ENCODE assay signal across 13 cellular contexts in genomic region chr10:1661861-1662260, GRCh38.
DNase-seq lines count a peak whose midpoint lies in the region; ATAC-seq and TF ChIP-seq lines count a peak whose summit lies in the region.
"Had no signal": no experiment of that assay in that cellular context is flagged by ENCODE, and none has a peak within 500 bp of the region (broad histone marks: within the 10 kb centered on the region; RNA-seq: fewer than 3 reads in every experiment).

No MANE protein-coding gene starts in this region.

- H3K4me1 Mint-ChIP-seq in stimulated activated naive B cell treated with anti-CD40 and anti-IgM and Interleukin-4, amounts not matched to agents 10 μg/mL and 1 μg/mL and 100 μg/mL, for 72 hours: peaks cover 35 to 48% of the 10 kb centered on the region in 2 donors

- H3K27ac Mint-ChIP-seq in stimulated activated naive B cell treated with anti-CD40 and anti-IgM and Interleukin-4, amounts not matched to agents 10 μg/mL and 1 μg/mL and 100 μg/mL, for 72 hours: peak overlapping the region; percentile 52

- H3K4me3 ChIP-seq in vagina (no peak overlapping the region), ascending aorta (no peak overlapping the region)
- H3K4me3 ChIP-seq: body of pancreas had no signal

- H3K27ac ChIP-seq in vagina (no peak overlapping the region), ascending aorta (no peak overlapping the region)

- peak; percentile 46 for DNase-seq in stimulated activated naive B cell treated with anti-CD40 and anti-IgM and Interleukin-4, amounts not matched to agents 10 μg/mL and 1 μg/mL and 100 μg/mL, for 72 hours
- DNase-seq in NK-92 treated with Interleukin-12 subunit alpha and Interleukin-12 subunit beta, amount 100 ng/mL, for 24 hours (lab: John Stamatoyannopoulos, UW): no peak
- DNase-seq in vagina (ENCODE audit: extremely low spot score in 2 of 2) (no peak), ascending aorta (ENCODE audit: low spot score in 2 of 2) (no peak)
- DNase-seq: body of pancreas; NCI-H82; stimulated activated CD4-positive, alpha-beta T cell treated with anti-CD3 and anti-CD28 coated beads, Interleukin-2, amount 100 ng/mL, for 48 hours; T-helper 1 cell had no signal

- TF ChIP-seq CTCF in vagina (IDR thresholded peaks at IDR 0.05) (no peak), ascending aorta (IDR thresholded peaks at IDR 0.05) (no peak)

- TF ChIP-seq POLR2A in vagina (IDR thresholded peaks at IDR 0.05): no peak

- no peaks in the 10 kb centered on the region for H3K9me3 Mint-ChIP-seq in stimulated activated naive B cell treated with anti-CD40 and anti-IgM and Interleukin-4, amounts not matched to agents 10 μg/mL and 1 μg/mL and 100 μg/mL, for 72 hours
- H3K9me3 Mint-ChIP-seq: neural crest cell had no signal

- ATAC-seq in GM19025 (IDR thresholded peaks at IDR 0.05; ENCODE audit: low read depth, unreplicated experiment): peak; percentile 62
- ATAC-seq in GM21825 (IDR thresholded peaks at IDR 0.05; ENCODE audit: unreplicated experiment): peak; percentile 80
- ATAC-seq in HG03521 (IDR thresholded peaks at IDR 0.05; ENCODE audit: unreplicated experiment): peak; percentile 41
- ATAC-seq in stimulated activated naive B cell treated with anti-CD40 and anti-IgM and Interleukin-4, amounts not matched to agents 10 μg/mL and 1 μg/mL and 100 μg/mL, for 72 hours (replicated peaks): peak; percentile 88 to 91
- ATAC-seq: body of pancreas, HCT116 had no signal

- H3K27me3 ChIP-seq in vagina (no peaks in the 10 kb centered on the region), ascending aorta (no peaks in the 10 kb centered on the region)
- H3K27me3 ChIP-seq: body of pancreas had no signal

- H3K36me3 ChIP-seq in vagina: no peaks in the 10 kb centered on the region
- H3K36me3 ChIP-seq in ascending aorta: no peaks in the 10 kb centered on the region

- peak overlapping the region; percentile 33 to 43 for H3K4me3 Mint-ChIP-seq in stimulated activated naive B cell treated with anti-CD40 and anti-IgM and Interleukin-4, amounts not matched to agents 10 μg/mL and 1 μg/mL and 100 μg/mL, for 72 hours
- H3K4me3 Mint-ChIP-seq: neural crest cell had no signal

- no peaks in the 10 kb centered on the region for H3K9me3 ChIP-seq in vagina
- no peaks in the 10 kb centered on the region for H3K9me3 ChIP-seq in ascending aorta
- H3K9me3 ChIP-seq: body of pancreas had no signal

- intact Hi-C loops in vagina (cut with DNase I) (no loop called here), ascending aorta (cut with DNase I) (no loop called here)

- peaks cover 0 to 1% of the 10 kb centered on the region in 2 donors for H3K36me3 Mint-ChIP-seq in stimulated activated naive B cell treated with anti-CD40 and anti-IgM and Interleukin-4, amounts not matched to agents 10 μg/mL and 1 μg/mL and 100 μg/mL, for 72 hours

- peaks cover 16 to 25% of the 10 kb centered on the region in 2 donors for H3K27me3 Mint-ChIP-seq in stimulated activated naive B cell treated with anti-CD40 and anti-IgM and Interleukin-4, amounts not matched to agents 10 μg/mL and 1 μg/mL and 100 μg/mL, for 72 hours

- no peaks in the 10 kb centered on the region for H3K4me1 ChIP-seq in vagina
- no peaks in the 10 kb centered on the region for H3K4me1 ChIP-seq in ascending aorta
- H3K4me1 ChIP-seq: body of pancreas had no signal
